8 cellular contexts compared by ENCODE assay signal in genomic region chr22:46798366-46799057, GRCh38. TPM values are rescaled to one million over a fixed set of nuclear protein-coding genes. Genes with fewer than 3 reads are reported as not detected.
DNase-seq lines count a peak whose midpoint lies in the region; ATAC-seq lines count a peak whose summit lies in the region.

No MANE protein-coding gene starts in this region.

- H3K27me3 Mint-ChIP-seq in activated CD8-positive, alpha-beta T cell treated with anti-CD3 and anti-CD28 coated beads, Interleukin-2, amount 10 ng/mL, durations not matched to agents 7 days and 5 days (ENCODE audit: low read depth), result no peaks in the 10 kb centered on the region
- H3K27me3 Mint-ChIP-seq in memory B cell, result no peaks in the 10 kb centered on the region

- H3K27ac Mint-ChIP-seq in activated CD8-positive, alpha-beta T cell treated with anti-CD3 and anti-CD28 coated beads, Interleukin-2, amount 10 ng/mL, durations not matched to agents 7 days and 5 days, result peak overlapping the region; percentile 69
- peak overlapping the region; percentile 33 for H3K27ac Mint-ChIP-seq in memory B cell

- H3K36me3 Mint-ChIP-seq in activated CD8-positive, alpha-beta T cell treated with anti-CD3 and anti-CD28 coated beads, Interleukin-2, amount 10 ng/mL, durations not matched to agents 7 days and 5 days (ENCODE audit: low read depth), result peaks cover 56% of the 10 kb centered on the region
- H3K36me3 Mint-ChIP-seq in memory B cell, result peaks cover 31% of the 10 kb centered on the region

- POLR2A ChIA-PET in activated CD8-positive, alpha-beta T cell treated with anti-CD3 and anti-CD28 coated beads, Interleukin-2, amount 10 ng/mL, durations not matched to agents 7 days and 5 days (lab: Charles Lee), result interaction anchor here (1.5 kb wide), 1 partner anchor 36 kb away, joined by 4 read pairs; the partner anchor contains the start of gene TBC1D22A

- 0 out of 2 replicates have a peak, but pooled peaks cover 3% of the 10 kb centered on the region for H3K36me3 ChIP-seq in HAP-1 (replicated peaks)

- in situ Hi-C loops in HAP-1 (cut with MboI; ENCODE audit: low sequenced_read_pairs), result no loop called here

- H3K4me1 Mint-ChIP-seq in activated CD8-positive, alpha-beta T cell treated with anti-CD3 and anti-CD28 coated beads, Interleukin-2, amount 10 ng/mL, durations not matched to agents 7 days and 5 days (ENCODE audit: low read depth), result peaks cover 29% of the 10 kb centered on the region
- H3K4me1 Mint-ChIP-seq in memory B cell, result peaks cover 26% of the 10 kb centered on the region

- DNase-seq in AML-193 (lab: John Stamatoyannopoulos, UW) (peak; percentile 50 to 55), HAP-1 (ENCODE audit: low spot score in 2 of 2) (peak; percentile 38 to 82), NCI-H524 treated with DMSO at 0.1 percent for 48 hours (lab: John Stamatoyannopoulos, UW) (peak; percentile 9), memory B cell (ENCODE audit: low spot score in 2 of 2) (peak; percentile 73 to 81)
- peak; percentile 82 for DNase-seq in activated CD8-positive, alpha-beta T cell treated with anti-CD3 and anti-CD28 coated beads, Interleukin-2, amount 10 ng/mL, durations not matched to agents 7 days and 5 days
- peak; percentile 67 for DNase-seq in effector CD4-positive, alpha-beta T cell
- peak; percentile 55 for DNase-seq in stimulated activated CD8-positive, alpha-beta memory T cell treated with anti-CD3 and anti-CD28 coated beads, Interleukin-15, amount 100 ng/mL, for 24 hours (ENCODE audit: low read depth)

- no peaks in the 10 kb centered on the region for H3K4me1 ChIP-seq in HAP-1

- no peaks in the 10 kb centered on the region for H3K9me3 ChIP-seq in HAP-1

- no peak overlapping the region for H3K4me3 Mint-ChIP-seq in activated CD8-positive, alpha-beta T cell treated with anti-CD3 and anti-CD28 coated beads, Interleukin-2, amount 10 ng/mL, durations not matched to agents 7 days and 5 days
- H3K4me3 Mint-ChIP-seq in memory B cell, result no peak overlapping the region

- CTCF ChIA-PET in activated CD8-positive, alpha-beta T cell treated with anti-CD3 and anti-CD28 coated beads, Interleukin-2, amount 10 ng/mL, durations not matched to agents 7 days and 5 days (lab: Charles Lee), result interaction anchor here (0.6 to 3.3 kb wide), 14 partner anchors 10 to 302 kb away, joined by 3 to 14 read pairs (median 4); partner anchors contain the start of gene TBC1D22A

- H3K27me3 ChIP-seq in HAP-1 (ENCODE audit: low read depth), result no peaks in the 10 kb centered on the region

- no peaks in the 10 kb centered on the region for H3K9me3 Mint-ChIP-seq in activated CD8-positive, alpha-beta T cell treated with anti-CD3 and anti-CD28 coated beads, Interleukin-2, amount 10 ng/mL, durations not matched to agents 7 days and 5 days (ENCODE audit: insufficient read depth)
- H3K9me3 Mint-ChIP-seq in memory B cell, result no peaks in the 10 kb centered on the region

- H3K4me3 ChIP-seq in HAP-1, result no peak overlapping the region

- peak; percentile 87 for ATAC-seq in activated CD8-positive, alpha-beta T cell treated with anti-CD3 and anti-CD28 coated beads, Interleukin-2, amount 10 ng/mL, durations not matched to agents 7 days and 5 days
- ATAC-seq in memory B cell (ENCODE audit: low read depth) (peak; percentile 87), GM18870 (IDR thresholded peaks at IDR 0.05; ENCODE audit: unreplicated experiment) (no peak)

RNA-seq across cellular contexts. Expression of gene TBC1D22A, which starts 36.1 kb away (rescaled TPM):
- 10 to 100 TPM; 34.1 to 38.7 TPM for total RNA-seq in activated CD8-positive, alpha-beta T cell treated with anti-CD3 and anti-CD28 coated beads, Interleukin-2, amount 10 ng/mL, durations not matched to agents 7 days and 5 days

Comparison
In these comparisons a context has a peak if more than half of its experiments do, and no peak if none do; other contexts are left out.
1. DNase-seq: peak in every context shown above with its lines; median percentile 82 in activated CD8-positive, alpha-beta T cell treated with anti-CD3 and anti-CD28 coated beads, Interleukin-2, amount 10 ng/mL, durations not matched to agents 7 days and 5 days; 77 in memory B cell; 67 in effector CD4-positive, alpha-beta T cell; 60 in HAP-1; 55 in stimulated activated CD8-positive, alpha-beta memory T cell treated with anti-CD3 and anti-CD28 coated beads, Interleukin-15, amount 100 ng/mL, for 24 hours; 52 in AML-193; 9 in NCI-H524 treated with DMSO at 0.1 percent for 48 hours.